1 cellular context compared by ENCODE assay signal in the genomic region with DNA sequence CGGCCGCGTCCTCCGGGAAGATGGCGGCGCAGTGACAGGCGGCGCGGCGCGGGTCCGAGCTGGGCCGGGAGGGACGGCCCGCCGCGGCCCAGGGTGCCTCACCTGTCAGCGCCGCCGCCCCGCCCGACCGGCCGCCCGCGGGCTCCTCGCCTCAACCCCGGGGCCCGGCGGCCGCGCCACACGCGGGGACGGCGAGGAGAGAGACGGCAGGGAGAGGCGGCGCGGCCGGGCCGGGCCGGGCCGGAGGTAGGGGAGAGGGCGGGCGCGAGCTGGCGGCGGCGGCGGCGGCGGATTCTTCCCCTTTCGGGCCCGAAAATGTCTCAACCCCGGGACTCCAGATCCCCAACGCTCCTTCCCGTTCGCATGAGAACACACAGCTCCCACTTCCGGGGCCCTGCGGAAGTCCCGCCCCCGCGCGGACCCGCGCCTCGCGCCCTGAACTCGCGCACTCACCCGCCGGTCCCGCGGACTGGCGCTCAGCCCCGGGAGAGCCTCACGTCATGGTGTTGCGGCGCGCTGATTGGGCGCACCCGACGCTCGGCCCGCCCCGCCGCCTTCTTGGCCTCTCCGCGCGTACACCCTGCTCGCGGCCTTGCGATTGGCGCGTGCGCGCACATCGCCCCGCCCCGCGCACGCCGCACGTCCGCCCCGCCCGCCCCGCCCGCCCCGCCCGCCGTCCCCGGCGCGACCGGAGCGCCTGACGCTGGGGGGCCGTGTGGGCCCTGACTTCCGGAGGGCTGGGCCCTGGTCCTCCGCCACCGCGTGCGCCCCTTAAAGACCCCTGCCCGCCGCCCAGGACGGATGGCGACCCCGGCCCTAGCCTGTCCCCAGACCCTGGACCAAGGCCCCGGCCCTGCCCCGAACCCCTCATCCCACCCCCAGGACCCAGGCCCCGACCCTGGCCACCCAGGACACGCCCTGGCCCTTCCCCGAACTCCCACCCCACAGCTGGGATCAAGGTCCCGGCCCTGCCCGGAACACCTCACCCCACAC.
A peak's percentile ranks its signal among the peaks of the same experiment; 100 is the strongest.
TF ChIP-seq lines count a peak whose summit lies in the region.

A gene (minus strand): TSS at position 380 of the 993 bp plus-strand sequence. CDS start 45,984 bp downstream, outside the sequence.

TF ChIP-seq in HepG2, 621 proteins besides CTCF, POLR2A, EP300 and RAD21 (continued from another document and continues in another):
- TF ChIP-seq, protein P1, sequence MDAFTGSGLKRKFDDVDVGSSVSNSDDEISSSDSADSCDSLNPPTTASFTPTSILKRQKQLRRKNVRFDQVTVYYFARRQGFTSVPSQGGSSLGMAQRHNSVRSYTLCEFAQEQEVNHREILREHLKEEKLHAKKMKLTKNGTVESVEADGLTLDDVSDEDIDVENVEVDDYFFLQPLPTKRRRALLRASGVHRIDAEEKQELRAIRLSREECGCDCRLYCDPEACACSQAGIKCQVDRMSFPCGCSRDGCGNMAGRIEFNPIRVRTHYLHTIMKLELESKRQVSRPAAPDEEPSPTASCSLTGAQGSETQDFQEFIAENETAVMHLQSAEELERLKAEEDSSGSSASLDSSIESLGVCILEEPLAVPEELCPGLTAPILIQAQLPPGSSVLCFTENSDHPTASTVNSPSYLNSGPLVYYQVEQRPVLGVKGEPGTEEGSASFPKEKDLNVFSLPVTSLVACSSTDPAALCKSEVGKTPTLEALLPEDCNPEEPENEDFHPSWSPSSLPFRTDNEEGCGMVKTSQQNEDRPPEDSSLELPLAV (CRISPR knock-in tag; conservative IDR thresholded peaks at IDR 0.05; ENCODE audit: low read depth): no peak
- TF ChIP-seq, protein P2, sequence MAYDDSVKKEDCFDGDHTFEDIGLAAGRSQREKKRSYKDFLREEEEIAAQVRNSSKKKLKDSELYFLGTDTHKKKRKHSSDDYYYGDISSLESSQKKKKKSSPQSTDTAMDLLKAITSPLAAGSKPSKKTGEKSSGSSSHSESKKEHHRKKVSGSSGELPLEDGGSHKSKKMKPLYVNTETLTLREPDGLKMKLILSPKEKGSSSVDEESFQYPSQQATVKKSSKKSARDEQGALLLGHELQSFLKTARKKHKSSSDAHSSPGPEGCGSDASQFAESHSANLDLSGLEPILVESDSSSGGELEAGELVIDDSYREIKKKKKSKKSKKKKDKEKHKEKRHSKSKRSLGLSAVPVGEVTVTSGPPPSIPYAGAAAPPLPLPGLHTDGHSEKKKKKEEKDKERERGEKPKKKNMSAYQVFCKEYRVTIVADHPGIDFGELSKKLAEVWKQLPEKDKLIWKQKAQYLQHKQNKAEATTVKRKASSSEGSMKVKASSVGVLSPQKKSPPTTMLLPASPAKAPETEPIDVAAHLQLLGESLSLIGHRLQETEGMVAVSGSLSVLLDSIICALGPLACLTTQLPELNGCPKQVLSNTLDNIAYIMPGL (CRISPR knock-in tag; IDR thresholded peaks at IDR 0.05; ENCODE audit: borderline replicate concordance in 1 of 2, low read depth in 1 of 2): peak in 1 of 2 experiments; percentile 12; a peak in 2 of 4 replicates
- no peak for TF ChIP-seq ZNF891 (CRISPR knock-in tag; IDR thresholded peaks at IDR 0.05)
- no peak for TF ChIP-seq MEIS2 (CRISPR knock-in tag; IDR thresholded peaks at IDR 0.05)
- TF ChIP-seq HNRNPLL (IDR thresholded peaks at IDR 0.05; ENCODE audit: low read depth, low read length, poor library complexity, severe bottlenecking): peak; percentile 51
- TF ChIP-seq EED (CRISPR knock-in tag; IDR thresholded peaks at IDR 0.05): no peak
- TF ChIP-seq SMARCC2 (IDR thresholded peaks at IDR 0.05): no peak
- TF ChIP-seq NFKB2 (CRISPR knock-in tag; IDR thresholded peaks at IDR 0.05; ENCODE audit: borderline replicate concordance): no peak; the same call in 1 of the 2 replicates
- no peak for TF ChIP-seq EEA1 (CRISPR knock-in tag; IDR thresholded peaks at IDR 0.05; ENCODE audit: borderline replicate concordance)
- no peak for TF ChIP-seq NFRKB (IDR thresholded peaks at IDR 0.05)
- no peak for TF ChIP-seq MAFK (conservative IDR thresholded peaks at IDR 0.05 in 1 of 2, IDR thresholded peaks at IDR 0.05 in 1 of 2; ENCODE audit: low read length in 2 of 2)
- no peak for TF ChIP-seq FOXO1 (CRISPR knock-in tag; IDR thresholded peaks at IDR 0.05)
- TF ChIP-seq HCFC1 (IDR thresholded peaks at IDR 0.05; ENCODE audit: low read depth, low read length): peak; percentile 35; the same call in 1 of the 2 replicates
- TF ChIP-seq, protein P3, sequence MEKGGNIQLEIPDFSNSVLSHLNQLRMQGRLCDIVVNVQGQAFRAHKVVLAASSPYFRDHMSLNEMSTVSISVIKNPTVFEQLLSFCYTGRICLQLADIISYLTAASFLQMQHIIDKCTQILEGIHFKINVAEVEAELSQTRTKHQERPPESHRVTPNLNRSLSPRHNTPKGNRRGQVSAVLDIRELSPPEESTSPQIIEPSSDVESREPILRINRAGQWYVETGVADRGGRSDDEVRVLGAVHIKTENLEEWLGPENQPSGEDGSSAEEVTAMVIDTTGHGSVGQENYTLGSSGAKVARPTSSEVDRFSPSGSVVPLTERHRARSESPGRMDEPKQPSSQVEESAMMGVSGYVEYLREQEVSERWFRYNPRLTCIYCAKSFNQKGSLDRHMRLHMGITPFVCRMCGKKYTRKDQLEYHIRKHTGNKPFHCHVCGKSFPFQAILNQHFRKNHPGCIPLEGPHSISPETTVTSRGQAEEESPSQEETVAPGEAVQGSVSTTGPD (CRISPR knock-in tag; IDR thresholded peaks at IDR 0.05): no peak
- TF ChIP-seq ZNF326 (CRISPR knock-in tag; IDR thresholded peaks at IDR 0.05; ENCODE audit: borderline replicate concordance): no peak
- no peak for TF ChIP-seq SATB2 (CRISPR knock-in tag; IDR thresholded peaks at IDR 0.05)
- no peak for TF ChIP-seq SIX4 (CRISPR knock-in tag; IDR thresholded peaks at IDR 0.05)
- no peak for TF ChIP-seq JDP2 (CRISPR knock-in tag; IDR thresholded peaks at IDR 0.05; ENCODE audit: borderline replicate concordance)
- TF ChIP-seq ZFP36 (IDR thresholded peaks at IDR 0.05; ENCODE audit: borderline replicate concordance, low read depth, low read length, partially characterized antibody): no peak
- no peak for TF ChIP-seq ZNF775 (CRISPR knock-in tag; IDR thresholded peaks at IDR 0.05; ENCODE audit: borderline replicate concordance)
- TF ChIP-seq HNF4A (CRISPR knock-in tag; IDR thresholded peaks at IDR 0.05): no peak
- peak; percentile 48; the same call in 1 of the 2 replicates for TF ChIP-seq TSC22D2 (CRISPR knock-in tag; IDR thresholded peaks at IDR 0.05; ENCODE audit: borderline replicate concordance)
- TF ChIP-seq KDM5A (IDR thresholded peaks at IDR 0.05; ENCODE audit: borderline replicate concordance, low read length): peak; percentile 64; the same call in 1 of the 2 replicates
- no peak for TF ChIP-seq ZNF607 (CRISPR knock-in tag; IDR thresholded peaks at IDR 0.05; ENCODE audit: borderline replicate concordance)
- TF ChIP-seq, protein P4, sequence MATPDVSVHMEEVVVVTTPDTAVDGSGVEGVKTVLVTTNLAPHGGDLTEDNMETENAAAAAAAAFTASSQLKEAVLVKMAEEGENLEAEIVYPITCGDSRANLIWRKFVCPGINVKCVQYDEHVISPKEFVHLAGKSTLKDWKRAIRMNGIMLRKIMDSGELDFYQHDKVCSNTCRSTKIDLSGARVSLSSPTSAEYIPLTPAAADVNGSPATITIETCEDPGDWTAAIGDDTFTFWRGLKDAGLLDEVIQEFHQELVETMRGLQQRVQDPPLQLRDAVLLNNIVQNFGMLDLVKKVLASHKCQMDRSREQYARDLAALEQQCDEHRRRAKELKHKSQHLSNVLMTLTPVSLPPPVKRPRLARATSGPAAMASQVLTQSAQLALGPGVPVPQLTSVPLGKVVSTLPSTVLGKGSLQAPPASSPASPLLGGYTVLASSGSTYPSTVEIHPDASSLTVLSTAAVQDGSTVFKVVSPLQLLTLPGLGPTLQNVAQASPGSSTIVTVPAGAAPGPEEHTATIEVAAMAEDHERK (CRISPR knock-in tag; IDR thresholded peaks at IDR 0.05; ENCODE audit: low read depth): no peak; the same call in none of the 2 replicates
- no peak for TF ChIP-seq HNRNPL (IDR thresholded peaks at IDR 0.05; ENCODE audit: low read depth, low read length)
- TF ChIP-seq ZBTB7B (CRISPR knock-in tag; IDR thresholded peaks at IDR 0.05): peak; percentile 79
- no peak for TF ChIP-seq ZNF274 (CRISPR knock-in tag; IDR thresholded peaks at IDR 0.05)
- TF ChIP-seq MED13 (CRISPR knock-in tag; IDR thresholded peaks at IDR 0.05): no peak
- TF ChIP-seq ZBTB42 (CRISPR knock-in tag; IDR thresholded peaks at IDR 0.05): no peak
- TF ChIP-seq ZFP62 (CRISPR knock-in tag; IDR thresholded peaks at IDR 0.05): no peak
- TF ChIP-seq POLR2AphosphoS2 (IDR thresholded peaks at IDR 0.05; ENCODE audit: low read depth, low read length): no peak
- TF ChIP-seq POLR2AphosphoS5 (IDR thresholded peaks at IDR 0.05; ENCODE audit: low read depth, low read length): peak; percentile 52; the same call in 1 of the 2 replicates
- TF ChIP-seq ZNF282 (IDR thresholded peaks at IDR 0.05; ENCODE audit: partially characterized antibody): no peak
- no peak for TF ChIP-seq ZNF264 (CRISPR knock-in tag; IDR thresholded peaks at IDR 0.05)
- TF ChIP-seq HDAC6 (IDR thresholded peaks at IDR 0.05; ENCODE audit: low read depth, low read length): no peak
- TF ChIP-seq, protein P5, sequence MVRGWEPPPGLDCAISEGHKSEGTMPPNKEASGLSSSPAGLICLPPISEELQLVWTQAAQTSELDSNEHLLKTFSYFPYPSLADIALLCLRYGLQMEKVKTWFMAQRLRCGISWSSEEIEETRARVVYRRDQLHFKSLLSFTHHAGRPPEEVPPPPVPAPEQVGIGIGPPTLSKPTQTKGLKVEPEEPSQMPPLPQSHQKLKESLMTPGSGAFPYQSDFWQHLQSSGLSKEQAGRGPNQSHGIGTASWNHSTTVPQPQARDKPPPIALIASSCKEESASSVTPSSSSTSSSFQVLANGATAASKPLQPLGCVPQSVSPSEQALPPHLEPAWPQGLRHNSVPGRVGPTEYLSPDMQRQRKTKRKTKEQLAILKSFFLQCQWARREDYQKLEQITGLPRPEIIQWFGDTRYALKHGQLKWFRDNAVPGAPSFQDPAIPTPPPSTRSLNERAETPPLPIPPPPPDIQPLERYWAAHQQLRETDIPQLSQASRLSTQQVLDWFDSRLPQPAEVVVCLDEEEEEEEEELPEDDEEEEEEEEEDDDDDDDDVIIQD (CRISPR knock-in tag; IDR thresholded peaks at IDR 0.05; ENCODE audit: low read depth): no peak
- TF ChIP-seq ZNF30 (CRISPR knock-in tag; IDR thresholded peaks at IDR 0.05): no peak
- peak; percentile 60; the same call in 1 of the 2 replicates for TF ChIP-seq MYC (CRISPR knock-in tag; IDR thresholded peaks at IDR 0.05; ENCODE audit: borderline replicate concordance)
- no peak for TF ChIP-seq FLYWCH1 (CRISPR knock-in tag; IDR thresholded peaks at IDR 0.05)
- no peak; the same call in 1 of the 2 replicates for TF ChIP-seq ZMYM4 (CRISPR knock-in tag; IDR thresholded peaks at IDR 0.05)
- TF ChIP-seq HOXA7 (CRISPR knock-in tag; IDR thresholded peaks at IDR 0.05): no peak
- TF ChIP-seq, protein P6, sequence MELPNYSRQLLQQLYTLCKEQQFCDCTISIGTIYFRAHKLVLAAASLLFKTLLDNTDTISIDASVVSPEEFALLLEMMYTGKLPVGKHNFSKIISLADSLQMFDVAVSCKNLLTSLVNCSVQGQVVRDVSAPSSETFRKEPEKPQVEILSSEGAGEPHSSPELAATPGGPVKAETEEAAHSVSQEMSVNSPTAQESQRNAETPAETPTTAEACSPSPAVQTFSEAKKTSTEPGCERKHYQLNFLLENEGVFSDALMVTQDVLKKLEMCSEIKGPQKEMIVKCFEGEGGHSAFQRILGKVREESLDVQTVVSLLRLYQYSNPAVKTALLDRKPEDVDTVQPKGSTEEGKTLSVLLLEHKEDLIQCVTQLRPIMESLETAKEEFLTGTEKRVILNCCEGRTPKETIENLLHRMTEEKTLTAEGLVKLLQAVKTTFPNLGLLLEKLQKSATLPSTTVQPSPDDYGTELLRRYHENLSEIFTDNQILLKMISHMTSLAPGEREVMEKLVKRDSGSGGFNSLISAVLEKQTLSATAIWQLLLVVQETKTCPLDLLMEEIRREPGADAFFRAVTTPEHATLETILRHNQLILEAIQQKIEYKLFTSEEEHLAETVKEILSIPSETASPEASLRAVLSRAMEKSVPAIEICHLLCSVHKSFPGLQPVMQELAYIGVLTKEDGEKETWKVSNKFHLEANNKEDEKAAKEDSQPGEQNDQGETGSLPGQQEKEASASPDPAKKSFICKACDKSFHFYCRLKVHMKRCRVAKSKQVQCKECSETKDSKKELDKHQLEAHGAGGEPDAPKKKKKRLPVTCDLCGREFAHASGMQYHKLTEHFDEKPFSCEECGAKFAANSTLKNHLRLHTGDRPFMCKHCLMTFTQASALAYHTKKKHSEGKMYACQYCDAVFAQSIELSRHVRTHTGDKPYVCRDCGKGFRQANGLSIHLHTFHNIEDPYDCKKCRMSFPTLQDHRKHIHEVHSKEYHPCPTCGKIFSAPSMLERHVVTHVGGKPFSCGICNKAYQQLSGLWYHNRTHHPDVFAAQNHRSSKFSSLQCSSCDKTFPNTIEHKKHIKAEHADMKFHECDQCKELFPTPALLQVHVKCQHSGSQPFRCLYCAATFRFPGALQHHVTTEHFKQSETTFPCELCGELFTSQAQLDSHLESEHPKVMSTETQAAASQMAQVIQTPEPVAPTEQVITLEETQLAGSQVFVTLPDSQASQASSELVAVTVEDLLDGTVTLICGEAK (IDR thresholded peaks at IDR 0.05): peak; percentile 48
- TF ChIP-seq, protein P6 (CRISPR knock-in tag; IDR thresholded peaks at IDR 0.05): no peak
- TF ChIP-seq GTF3A (CRISPR knock-in tag; conservative IDR thresholded peaks at IDR 0.05): no peak
- no peak for TF ChIP-seq ZNF33A (CRISPR knock-in tag; IDR thresholded peaks at IDR 0.05; ENCODE audit: borderline replicate concordance)
